ENCODE assay signal across 1 cellular context in the genomic region with DNA sequence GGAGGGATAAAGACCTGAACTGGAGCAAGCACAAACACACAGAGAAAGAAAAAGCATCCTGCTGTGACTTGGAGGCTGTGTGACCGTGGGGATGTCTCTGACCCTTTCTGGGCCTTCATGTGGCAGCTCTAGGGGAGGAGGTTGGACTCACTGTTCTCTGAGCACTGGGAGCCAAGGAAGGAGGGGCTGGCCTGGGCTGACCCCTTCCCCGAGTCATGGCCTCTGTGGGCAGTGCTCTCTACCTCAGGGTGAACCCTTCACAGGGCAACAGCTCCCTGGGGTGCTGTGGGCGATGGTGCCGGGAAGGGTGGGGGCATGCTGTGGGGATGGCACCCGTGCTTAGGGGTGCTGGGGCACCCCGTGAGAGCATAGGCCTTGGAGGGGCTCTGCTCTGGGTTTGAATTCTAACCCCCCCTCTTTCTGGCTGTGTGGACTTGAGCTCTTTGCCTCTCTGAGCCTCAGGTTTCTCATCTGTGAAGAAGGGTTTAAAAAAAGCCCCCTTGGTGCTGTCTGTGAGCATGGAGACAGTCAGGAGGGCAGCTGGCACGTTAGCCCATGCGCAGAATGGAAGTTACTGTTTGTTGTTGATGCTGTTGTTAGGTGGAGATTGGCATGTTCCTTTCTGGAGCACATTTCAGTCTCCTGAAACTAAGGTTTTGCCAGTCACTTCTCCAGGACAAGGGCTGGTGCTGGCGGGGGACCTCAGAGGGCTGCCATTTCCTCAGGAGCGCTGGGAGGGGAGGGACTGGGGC.
TF ChIP-seq lines count a peak whose summit lies in the region.

No MANE protein-coding gene starts in this region.

TF ChIP-seq in A549, 52 proteins besides CTCF, POLR2A, EP300 and RAD21 (continued from another document):
- TF ChIP-seq, protein P1, sequence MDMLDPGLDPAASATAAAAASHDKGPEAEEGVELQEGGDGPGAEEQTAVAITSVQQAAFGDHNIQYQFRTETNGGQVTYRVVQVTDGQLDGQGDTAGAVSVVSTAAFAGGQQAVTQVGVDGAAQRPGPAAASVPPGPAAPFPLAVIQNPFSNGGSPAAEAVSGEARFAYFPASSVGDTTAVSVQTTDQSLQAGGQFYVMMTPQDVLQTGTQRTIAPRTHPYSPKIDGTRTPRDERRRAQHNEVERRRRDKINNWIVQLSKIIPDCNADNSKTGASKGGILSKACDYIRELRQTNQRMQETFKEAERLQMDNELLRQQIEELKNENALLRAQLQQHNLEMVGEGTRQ (IDR thresholded peaks at IDR 0.05): no peak
- no peak for TF ChIP-seq CEBPB (IDR thresholded peaks at IDR 0.05)
- TF ChIP-seq NFE2L2 (conservative IDR thresholded peaks at IDR 0.05; ENCODE audit: low read length): no peak
- TF ChIP-seq ZSCAN20 (CRISPR knock-in tag; IDR thresholded peaks at IDR 0.05): no peak
- TF ChIP-seq, protein P2, sequence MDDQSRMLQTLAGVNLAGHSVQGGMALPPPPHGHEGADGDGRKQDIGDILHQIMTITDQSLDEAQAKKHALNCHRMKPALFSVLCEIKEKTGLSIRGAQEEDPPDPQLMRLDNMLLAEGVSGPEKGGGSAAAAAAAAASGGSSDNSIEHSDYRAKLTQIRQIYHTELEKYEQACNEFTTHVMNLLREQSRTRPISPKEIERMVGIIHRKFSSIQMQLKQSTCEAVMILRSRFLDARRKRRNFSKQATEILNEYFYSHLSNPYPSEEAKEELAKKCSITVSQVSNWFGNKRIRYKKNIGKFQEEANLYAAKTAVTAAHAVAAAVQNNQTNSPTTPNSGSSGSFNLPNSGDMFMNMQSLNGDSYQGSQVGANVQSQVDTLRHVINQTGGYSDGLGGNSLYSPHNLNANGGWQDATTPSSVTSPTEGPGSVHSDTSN (IDR thresholded peaks at IDR 0.05): no peak
- TF ChIP-seq, protein P3, sequence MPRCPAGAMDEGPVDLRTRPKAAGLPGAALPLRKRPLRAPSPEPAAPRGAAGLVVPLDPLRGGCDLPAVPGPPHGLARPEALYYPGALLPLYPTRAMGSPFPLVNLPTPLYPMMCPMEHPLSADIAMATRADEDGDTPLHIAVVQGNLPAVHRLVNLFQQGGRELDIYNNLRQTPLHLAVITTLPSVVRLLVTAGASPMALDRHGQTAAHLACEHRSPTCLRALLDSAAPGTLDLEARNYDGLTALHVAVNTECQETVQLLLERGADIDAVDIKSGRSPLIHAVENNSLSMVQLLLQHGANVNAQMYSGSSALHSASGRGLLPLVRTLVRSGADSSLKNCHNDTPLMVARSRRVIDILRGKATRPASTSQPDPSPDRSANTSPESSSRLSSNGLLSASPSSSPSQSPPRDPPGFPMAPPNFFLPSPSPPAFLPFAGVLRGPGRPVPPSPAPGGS (IDR thresholded peaks at IDR 0.05): no peak
- TF ChIP-seq HEYL (CRISPR knock-in tag; IDR thresholded peaks at IDR 0.05): no peak
- TF ChIP-seq SREBF2 (IDR thresholded peaks at IDR 0.05): no peak
